In the genomic region with DNA sequence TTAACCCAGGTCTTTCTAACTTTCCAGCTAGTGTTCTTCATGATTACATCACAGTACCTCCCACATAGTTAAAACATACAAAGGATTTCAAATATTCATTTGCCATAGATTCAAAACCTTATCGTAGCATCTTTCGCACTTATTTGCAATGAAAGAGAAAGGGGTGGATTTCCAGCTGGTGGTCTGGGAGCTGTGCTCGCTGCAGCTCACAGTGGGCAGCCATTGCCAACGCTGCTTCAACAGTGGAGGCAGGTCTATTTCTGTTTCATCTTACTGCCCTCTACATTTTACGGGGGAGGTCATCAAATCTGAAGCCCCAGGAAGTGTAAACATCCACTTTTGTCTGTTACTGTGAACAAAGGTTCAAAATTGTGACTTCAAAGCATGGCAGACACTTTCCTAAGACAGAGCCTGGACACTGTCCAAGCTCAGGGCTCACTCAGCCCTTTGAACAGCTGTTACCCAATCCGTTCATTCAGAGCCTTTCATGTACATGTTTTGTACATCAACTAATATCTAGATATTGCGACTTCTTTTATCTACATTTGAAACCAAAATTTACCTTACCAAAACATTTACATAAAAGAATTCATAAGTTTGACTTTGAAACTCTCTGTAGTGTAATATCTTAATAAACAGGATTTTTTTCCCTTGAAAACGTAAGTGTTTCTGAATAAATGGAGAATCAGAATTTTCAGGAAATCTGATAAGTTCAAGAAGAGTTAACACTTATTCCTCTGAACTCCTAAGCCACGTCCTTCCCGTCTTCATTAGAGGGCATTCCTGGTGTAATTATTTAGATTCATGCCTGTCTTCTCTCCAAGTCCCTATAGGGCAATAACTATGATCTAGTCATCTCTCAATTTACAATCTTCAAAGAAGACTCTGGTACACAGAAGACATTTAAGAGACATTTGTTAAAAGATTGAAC, we compare ENCODE assay signal across 12 cellular contexts. TPM values are rescaled to one million over a fixed set of nuclear protein-coding genes. Genes with fewer than 3 reads are reported as not detected.
DNase-seq lines count a peak whose midpoint lies in the region; ATAC-seq and TF ChIP-seq lines count a peak whose summit lies in the region.
"Had no signal": no experiment of that assay in that cellular context is flagged by ENCODE, and none has a peak within 500 bp of the region (broad histone marks: within the 10 kb centered on the region; RNA-seq: fewer than 3 reads in every experiment).

No MANE protein-coding gene starts in this region.

- peaks cover 16% of the 10 kb centered on the region; the same call in 1 of the 2 replicates for H3K9me2 ChIP-seq in GM23338 (ENCODE audit: insufficient read depth)

- TF ChIP-seq CTCF in GM23338 (conservative IDR thresholded peaks at IDR 0.05; ENCODE audit: low read depth in 2 of 2) (no peak), Panc1 (IDR thresholded peaks at IDR 0.05) (no peak), gastroesophageal sphincter (IDR thresholded peaks at IDR 0.05) (no peak)

- H3K27ac ChIP-seq in GM23338 (ENCODE audit: low read depth): peak overlapping the region; percentile 94
- 0 out of 2 replicates have a peak overlapping the region, but pooled peaks have one; percentile 23 for H3K27ac ChIP-seq in Panc1 (ENCODE audit: low read length)
- peak overlapping the region in 3 of 4 donors; percentile 77 to 82 (median 79) for H3K27ac ChIP-seq in gastroesophageal sphincter

- H3K4me3 ChIP-seq in GM23338 (no peak overlapping the region), Panc1 (ENCODE audit: low read depth in 2 of 2, low read length in 2 of 2) (no peak overlapping the region), gastroesophageal sphincter (no peak overlapping the region)
- H3K4me3 ChIP-seq: MG63 had no signal

- intact Hi-C loops in Panc1 (cut with micrococcal nuclease; ENCODE audit: unreplicated experiment): no loop called here
- intact Hi-C loops in activated naive CD4-positive, alpha-beta T cell treated with anti-CD3 and anti-CD28 coated beads for 36 hours (cut with micrococcal nuclease): no loop called here

- no peaks in the 10 kb centered on the region; the same call in 2 of the 3 replicates for H3K36me3 Mint-ChIP-seq in GM23338 (ENCODE audit: low read depth)
- no peaks in the 10 kb centered on the region for H3K36me3 Mint-ChIP-seq in activated naive CD4-positive, alpha-beta T cell treated with anti-CD3 and anti-CD28 coated beads for 36 hours (ENCODE audit: low read depth)

- H3K4me2 ChIP-seq in GM23338: no peak overlapping the region

- POLR2A ChIA-PET in Panc1 (lab: Charles Lee): no interaction called here

- H3K27ac Mint-ChIP-seq in GM23338: peak overlapping the region; percentile 53; the same call in 1 of the 2 replicates
- no peak overlapping the region for H3K27ac Mint-ChIP-seq in activated naive CD4-positive, alpha-beta T cell treated with anti-CD3 and anti-CD28 coated beads for 36 hours
- H3K27ac Mint-ChIP-seq: activated B cell treated with CpG ODN at 0.5 μM for 24 hours had no signal

- CTCF ChIA-PET in Panc1 (lab: Charles Lee): no interaction called here
- CTCF ChIA-PET in activated naive CD4-positive, alpha-beta T cell treated with anti-CD3 and anti-CD28 coated beads for 36 hours (lab: Charles Lee): no interaction called here

- H3K9me3 Mint-ChIP-seq in GM23338: no peaks in the 10 kb centered on the region
- no peaks in the 10 kb centered on the region for H3K9me3 Mint-ChIP-seq in activated naive CD4-positive, alpha-beta T cell treated with anti-CD3 and anti-CD28 coated beads for 36 hours
- H3K9me3 Mint-ChIP-seq: activated B cell treated with CpG ODN at 0.5 μM for 24 hours had no signal

- TF ChIP-seq EP300 in gastroesophageal sphincter (IDR thresholded peaks at IDR 0.05): no peak

- H3K4me3 Mint-ChIP-seq in GM23338: no peak overlapping the region
- no peak overlapping the region for H3K4me3 Mint-ChIP-seq in activated naive CD4-positive, alpha-beta T cell treated with anti-CD3 and anti-CD28 coated beads for 36 hours
- H3K4me3 Mint-ChIP-seq: activated B cell treated with CpG ODN at 0.5 μM for 24 hours had no signal

- no peaks in the 10 kb centered on the region for H3K36me3 ChIP-seq in GM23338 (ENCODE audit: insufficient read depth)
- no peaks in the 10 kb centered on the region for H3K36me3 ChIP-seq in Panc1 (ENCODE audit: control insufficient read depth, insufficient read depth, low read length)
- H3K36me3 ChIP-seq in gastroesophageal sphincter: no peaks in the 10 kb centered on the region

- no peak for TF ChIP-seq POLR2A in gastroesophageal sphincter (IDR thresholded peaks at IDR 0.05)

- H2AFZ ChIP-seq in GM23338: no peak overlapping the region

- no TSS peak for BruUV-seq in Panc1 (replicated peaks; lab: Mats Ljungman, UMichigan)

- no peaks in the 10 kb centered on the region for H3K27me3 Mint-ChIP-seq in GM23338 (ENCODE audit: insufficient read depth, low read depth, poor library complexity)
- H3K27me3 Mint-ChIP-seq in activated naive CD4-positive, alpha-beta T cell treated with anti-CD3 and anti-CD28 coated beads for 36 hours (ENCODE audit: low read depth): peaks cover 4% of the 10 kb centered on the region

- H3K4me1 ChIP-seq in GM23338 (ENCODE audit: insufficient read depth) (peaks cover 43% of the 10 kb centered on the region), Panc1 (ENCODE audit: control insufficient read depth, insufficient read depth, low read length) (peaks cover 7% of the 10 kb centered on the region), gastroesophageal sphincter (peaks cover 23 to 94% (median 31%) of the 10 kb centered on the region in 3 donors)

- ATAC-seq in GM23338 (no peak), Panc1 (no peak), gastroesophageal sphincter (no peak), HG03469 (IDR thresholded peaks at IDR 0.05; ENCODE audit: unreplicated experiment) (no peak), HG02623 (IDR thresholded peaks at IDR 0.05; ENCODE audit: unreplicated experiment) (no peak)

- H3F3A ChIP-seq in GM23338 (replicated peaks; ENCODE audit: low read depth): no peaks in the 10 kb centered on the region

- H3K27me3 ChIP-seq in GM23338 (ENCODE audit: insufficient read depth) (no peaks in the 10 kb centered on the region), Panc1 (ENCODE audit: control insufficient read depth, insufficient read depth, low read length) (no peaks in the 10 kb centered on the region), gastroesophageal sphincter (no peaks in the 10 kb centered on the region)
- H3K27me3 ChIP-seq: MG63 had no signal

- H3K9me3 ChIP-seq in Panc1 (ENCODE audit: control insufficient read depth, insufficient read depth, low read depth, low read length) (no peaks in the 10 kb centered on the region), gastroesophageal sphincter (no peaks in the 10 kb centered on the region)
- H3K9me3 ChIP-seq: MG63 had no signal

- WGBS in gastroesophageal sphincter (ENCODE audit: low coverage in 1 of 2), 2 donors: 43 to 62% methylated on average over 9 to 10 of the region's 10 CpGs

- in situ Hi-C loops in Panc1 (cut with HindIII; ENCODE audit: low pct_unique_long_range_greater_than_20kb, low sequenced_read_pairs): no loop called here

- DNase-seq in GM23338 (ENCODE audit: low spot score) (no peak), Panc1 (ENCODE audit: low read depth, low spot score) (no peak), pons (ENCODE audit: low spot score) (peak; percentile 70), T-helper 1 cell (no peak)
- DNase-seq in activated naive CD4-positive, alpha-beta T cell treated with anti-CD3 and anti-CD28 coated beads for 36 hours: no peak
- DNase-seq: activated B cell treated with CpG ODN at 0.5 μM for 24 hours; activated effector memory CD4-positive, alpha-beta T cell treated with Interleukin-2 at 50 U/mL for 16 hours; effector memory CD4-positive, alpha-beta T cell; MG63 had no signal

- H3K4me1 Mint-ChIP-seq in GM23338: peaks cover 70% of the 10 kb centered on the region
- H3K4me1 Mint-ChIP-seq in activated naive CD4-positive, alpha-beta T cell treated with anti-CD3 and anti-CD28 coated beads for 36 hours (ENCODE audit: low read depth): no peaks in the 10 kb centered on the region
- H3K4me1 Mint-ChIP-seq: activated B cell treated with CpG ODN at 0.5 μM for 24 hours had no signal

- H4K20me1 ChIP-seq in GM23338 (replicated peaks; ENCODE audit: insufficient read depth): no peaks in the 10 kb centered on the region

- no peaks in the 10 kb centered on the region for H3K79me2 ChIP-seq in GM23338 (replicated peaks; ENCODE audit: insufficient read depth)

TF ChIP-seq in GM23338, 12 proteins besides CTCF, POLR2A, EP300 and RAD21 (continues in another document):
- TF ChIP-seq JUNB (IDR thresholded peaks at IDR 0.05; ENCODE audit: unreplicated experiment) (no peak), CREB1 (CRISPR knock-in tag; IDR thresholded peaks at IDR 0.05; ENCODE audit: low read depth) (no peak), STAT1 (IDR thresholded peaks at IDR 0.05; ENCODE audit: unreplicated experiment) (no peak), ZNF331 (CRISPR knock-in tag; IDR thresholded peaks at IDR 0.05; ENCODE audit: low read depth) (no peak)
- TF ChIP-seq, protein P1, sequence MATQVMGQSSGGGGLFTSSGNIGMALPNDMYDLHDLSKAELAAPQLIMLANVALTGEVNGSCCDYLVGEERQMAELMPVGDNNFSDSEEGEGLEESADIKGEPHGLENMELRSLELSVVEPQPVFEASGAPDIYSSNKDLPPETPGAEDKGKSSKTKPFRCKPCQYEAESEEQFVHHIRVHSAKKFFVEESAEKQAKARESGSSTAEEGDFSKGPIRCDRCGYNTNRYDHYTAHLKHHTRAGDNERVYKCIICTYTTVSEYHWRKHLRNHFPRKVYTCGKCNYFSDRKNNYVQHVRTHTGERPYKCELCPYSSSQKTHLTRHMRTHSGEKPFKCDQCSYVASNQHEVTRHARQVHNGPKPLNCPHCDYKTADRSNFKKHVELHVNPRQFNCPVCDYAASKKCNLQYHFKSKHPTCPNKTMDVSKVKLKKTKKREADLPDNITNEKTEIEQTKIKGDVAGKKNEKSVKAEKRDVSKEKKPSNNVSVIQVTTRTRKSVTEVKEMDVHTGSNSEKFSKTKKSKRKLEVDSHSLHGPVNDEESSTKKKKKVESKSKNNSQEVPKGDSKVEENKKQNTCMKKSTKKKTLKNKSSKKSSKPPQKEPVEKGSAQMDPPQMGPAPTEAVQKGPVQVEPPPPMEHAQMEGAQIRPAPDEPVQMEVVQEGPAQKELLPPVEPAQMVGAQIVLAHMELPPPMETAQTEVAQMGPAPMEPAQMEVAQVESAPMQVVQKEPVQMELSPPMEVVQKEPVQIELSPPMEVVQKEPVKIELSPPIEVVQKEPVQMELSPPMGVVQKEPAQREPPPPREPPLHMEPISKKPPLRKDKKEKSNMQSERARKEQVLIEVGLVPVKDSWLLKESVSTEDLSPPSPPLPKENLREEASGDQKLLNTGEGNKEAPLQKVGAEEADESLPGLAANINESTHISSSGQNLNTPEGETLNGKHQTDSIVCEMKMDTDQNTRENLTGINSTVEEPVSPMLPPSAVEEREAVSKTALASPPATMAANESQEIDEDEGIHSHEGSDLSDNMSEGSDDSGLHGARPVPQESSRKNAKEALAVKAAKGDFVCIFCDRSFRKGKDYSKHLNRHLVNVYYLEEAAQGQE (IDR thresholded peaks at IDR 0.05; ENCODE audit: unreplicated experiment): no peak

RNA-seq across cellular contexts. Expression of a gene that starts 25.1 kb away (rescaled TPM):
- 2.9 and 5.2 TPM in 2 replicates for total RNA-seq in GM23338 (2014; rRNA removed; shearing (Covaris generic))
- 0.99 and 3.2 TPM in 2 replicates for polyA plus RNA-seq in GM23338 (2016; fragmentation: Nextera tagmentation; extraction: Ambion mirVana)
- 6.5 TPM for total RNA-seq in Panc1 (2021; ENCODE audit: unreplicated experiment)
- polyA plus RNA-seq in Panc1 (2012; ENCODE audit: insufficient read length): 2.8 TPM
- 10 to 100 TPM; 46.2 to 63.3 (median 49.3) TPM for total RNA-seq in gastroesophageal sphincter
- total RNA-seq in activated naive CD4-positive, alpha-beta T cell treated with anti-CD3 and anti-CD28 coated beads for 36 hours: under 1 TPM; 0.30 to 0.31 TPM

Comparison
In these comparisons a context has a peak if more than half of its experiments do, and no peak if none do; other contexts are left out.
1. H3K27ac ChIP-seq: peak in every context shown above with its lines; median percentile 94 in GM23338; 79 in gastroesophageal sphincter; 23 in Panc1.